ENCODE assay signal across 12 cellular contexts in genomic region chr5:59152701-59153245, GRCh38.
DNase-seq lines count a peak whose midpoint lies in the region; ATAC-seq lines count a peak whose summit lies in the region.
"Had no signal": no experiment of that assay in that cellular context is flagged by ENCODE, and none has a peak within 500 bp of the region (broad histone marks: within the 10 kb centered on the region; RNA-seq: fewer than 3 reads in every experiment).

No MANE protein-coding gene starts in this region.

- peaks cover 3% of the 10 kb centered on the region for H3K4me1 Mint-ChIP-seq in activated naive CD8-positive, alpha-beta T cell treated with anti-CD3 and anti-CD28 coated beads for 36 hours
- H3K4me1 Mint-ChIP-seq in stimulated activated naive CD8-positive, alpha-beta T cell treated with anti-CD3 and anti-CD28 coated beads, Interleukin-15, amount 100 ng/mL, for 72 hours = peaks cover 7% of the 10 kb centered on the region

- H3K27me3 Mint-ChIP-seq in activated naive CD8-positive, alpha-beta T cell treated with anti-CD3 and anti-CD28 coated beads for 36 hours = no peaks in the 10 kb centered on the region
- H3K27me3 Mint-ChIP-seq in stimulated activated naive CD8-positive, alpha-beta T cell treated with anti-CD3 and anti-CD28 coated beads, Interleukin-15, amount 100 ng/mL, for 72 hours = no peaks in the 10 kb centered on the region
- H3K27me3 Mint-ChIP-seq: stimulated activated memory B cell treated with anti-CD40 and anti-IgM and Interleukin-4, amounts not matched to agents 10 μg/mL and 1 μg/mL and 100 μg/mL, for 72 hours had no signal

- peaks cover 4% of the 10 kb centered on the region for H3K36me3 Mint-ChIP-seq in activated naive CD8-positive, alpha-beta T cell treated with anti-CD3 and anti-CD28 coated beads for 36 hours
- H3K36me3 Mint-ChIP-seq: stimulated activated memory B cell treated with anti-CD40 and anti-IgM and Interleukin-4, amounts not matched to agents 10 μg/mL and 1 μg/mL and 100 μg/mL, for 72 hours had no signal

- intact Hi-C loops in Right ventricle myocardium superior (cut with DNase I) = loop anchor here (10.0 kb wide), 1 partner anchor 118 kb away; no protein-coding TSS in a partner anchor
- intact Hi-C loops in left cardiac atrium (cut with DNase I) = no loop called here

- H3K9me3 Mint-ChIP-seq in activated naive CD8-positive, alpha-beta T cell treated with anti-CD3 and anti-CD28 coated beads for 36 hours = no peaks in the 10 kb centered on the region
- peaks cover 0 to 5% of the 10 kb centered on the region in 2 donors for H3K9me3 Mint-ChIP-seq in stimulated activated naive CD8-positive, alpha-beta T cell treated with anti-CD3 and anti-CD28 coated beads, Interleukin-15, amount 100 ng/mL, for 72 hours
- H3K9me3 Mint-ChIP-seq: neural crest cell; stimulated activated memory B cell treated with anti-CD40 and anti-IgM and Interleukin-4, amounts not matched to agents 10 μg/mL and 1 μg/mL and 100 μg/mL, for 72 hours had no signal

- H3K4me3 Mint-ChIP-seq in activated naive CD8-positive, alpha-beta T cell treated with anti-CD3 and anti-CD28 coated beads for 36 hours = peak overlapping the region; percentile 47
- H3K4me3 Mint-ChIP-seq in stimulated activated naive CD8-positive, alpha-beta T cell treated with anti-CD3 and anti-CD28 coated beads, Interleukin-15, amount 100 ng/mL, for 72 hours = peak overlapping the region in 1 of 2 donors; percentile 57
- H3K4me3 Mint-ChIP-seq: neural crest cell; stimulated activated memory B cell treated with anti-CD40 and anti-IgM and Interleukin-4, amounts not matched to agents 10 μg/mL and 1 μg/mL and 100 μg/mL, for 72 hours had no signal

- ATAC-seq in Right ventricle myocardium superior (ENCODE audit: poor library complexity) (peak; percentile 36), left cardiac atrium (no peak), GM18867 (IDR thresholded peaks at IDR 0.05; ENCODE audit: unreplicated experiment) (no peak)
- ATAC-seq in stimulated activated naive CD8-positive, alpha-beta T cell treated with anti-CD3 and anti-CD28 coated beads, Interleukin-15, amount 100 ng/mL, for 72 hours = peak; percentile 90
- ATAC-seq: stimulated activated memory B cell treated with anti-CD40 and anti-IgM and Interleukin-4, amounts not matched to agents 10 μg/mL and 1 μg/mL and 100 μg/mL, for 72 hours had no signal

- DNase-seq in Right ventricle myocardium superior = no peak
- DNase-seq in left cardiac atrium = no peak
- DNase-seq in KBM-7 = peak; percentile 27
- DNase-seq in activated naive CD8-positive, alpha-beta T cell treated with anti-CD3 and anti-CD28 coated beads for 36 hours = peak; percentile 17
- peak in 1 of 2 donors; percentile 29 for DNase-seq in stimulated activated naive CD8-positive, alpha-beta T cell treated with anti-CD3 and anti-CD28 coated beads, Interleukin-15, amount 100 ng/mL, for 72 hours
- no peak for DNase-seq in NOMO-1 treated with DMSO at 0.1 percent for 48 hours (lab: John Stamatoyannopoulos, UW; ENCODE audit: unreplicated experiment)
- no peak for DNase-seq in DMS53 treated with DMSO at 0.1 percent for 48 hours (lab: John Stamatoyannopoulos, UW; ENCODE audit: unreplicated experiment)
- DNase-seq: activated CD4-positive, alpha-beta T cell treated with anti-CD3 and anti-CD28 coated beads for 4 hours; NCI-H2171 treated with DMSO at 0.1 percent for 48 hours had no signal

- in situ Hi-C loops in KBM-7 (cut with MboI; ENCODE audit: low pct_unique_long_range_greater_than_20kb, low sequenced_read_pairs) = loop anchor here (25.0 kb wide), 1 partner anchor 265 kb away; no protein-coding TSS in a partner anchor

- H3K27ac Mint-ChIP-seq in activated naive CD8-positive, alpha-beta T cell treated with anti-CD3 and anti-CD28 coated beads for 36 hours = no peak overlapping the region
- peak overlapping the region in 1 of 2 donors; percentile 55 for H3K27ac Mint-ChIP-seq in stimulated activated naive CD8-positive, alpha-beta T cell treated with anti-CD3 and anti-CD28 coated beads, Interleukin-15, amount 100 ng/mL, for 72 hours
- H3K27ac Mint-ChIP-seq: stimulated activated memory B cell treated with anti-CD40 and anti-IgM and Interleukin-4, amounts not matched to agents 10 μg/mL and 1 μg/mL and 100 μg/mL, for 72 hours had no signal

Comparison
In these comparisons a context has a peak if more than half of its experiments do, and no peak if none do; other contexts are left out.
1. ATAC-seq: peak in Right ventricle myocardium superior (single experiment) and stimulated activated naive CD8-positive, alpha-beta T cell treated with anti-CD3 and anti-CD28 coated beads, Interleukin-15, amount 100 ng/mL, for 72 hours (single experiment); none in left cardiac atrium (0 of 2) and GM18867 (single experiment).
2. DNase-seq: peak in KBM-7 (single experiment) and activated naive CD8-positive, alpha-beta T cell treated with anti-CD3 and anti-CD28 coated beads for 36 hours (single experiment); none in Right ventricle myocardium superior (single experiment), left cardiac atrium (single experiment), NOMO-1 treated with DMSO at 0.1 percent for 48 hours (single experiment) and DMS53 treated with DMSO at 0.1 percent for 48 hours (single experiment).